ENCODE assay signal across 17 cellular contexts in genomic region chr16:74836111-74836671, GRCh38.
DNase-seq lines count a peak whose midpoint lies in the region; TF ChIP-seq lines count a peak whose summit lies in the region.
"Had no signal": no experiment of that assay in that cellular context is flagged by ENCODE, and none has a peak within 500 bp of the region (broad histone marks: within the 10 kb centered on the region; RNA-seq: fewer than 3 reads in every experiment).

No MANE protein-coding gene starts in this region.

- intact Hi-C loops in Calu3 (cut with micrococcal nuclease; ENCODE audit: unreplicated experiment) = no loop called here

- H3K27ac ChIP-seq in esophagus (ENCODE audit: low read depth in 2 of 2, low read length in 1 of 2) (peak overlapping the region; percentile 65 to 77), hepatocyte (no peak overlapping the region)

- H3K27me3 ChIP-seq in esophagus (ENCODE audit: control insufficient read depth in 1 of 2, insufficient read depth in 2 of 2, low read length in 2 of 2) (no peaks in the 10 kb centered on the region), hepatocyte (no peaks in the 10 kb centered on the region)

- no peaks in the 10 kb centered on the region for H3K79me2 ChIP-seq in hepatocyte

- WGBS in esophagus, 2 donors = 73 to 75% methylated on average over 8 of the region's 8 CpGs
- 88% methylated on average over 8 of the region's 8 CpGs for WGBS in hepatocyte (ENCODE audit: low lambda C conversion rate, missing lambda C conversion rate)

- no TSS peak for BruUV-seq in Calu3 (replicated peaks; lab: Mats Ljungman, UMichigan)

- H3K36me3 Mint-ChIP-seq in Calu3 (ENCODE audit: insufficient read depth, unreplicated experiment) = no peaks in the 10 kb centered on the region
- H3K36me3 Mint-ChIP-seq: IgD-negative memory B cell had no signal

- CTCF ChIA-PET in Calu3 (lab: Charles Lee) = no interaction called here

- H3K36me3 ChIP-seq in esophagus (ENCODE audit: control insufficient read depth in 2 of 2, insufficient read depth in 2 of 2, low read length in 1 of 2) (no peaks in the 10 kb centered on the region), hepatocyte (replicated peaks; ENCODE audit: insufficient read depth, low read depth) (no peaks in the 10 kb centered on the region)
- H3K36me3 ChIP-seq: HAP-1 had no signal

- no peak overlapping the region for H3K4me2 ChIP-seq in hepatocyte

- peaks cover 17% of the 10 kb centered on the region for H3K27me3 Mint-ChIP-seq in Calu3 (ENCODE audit: unreplicated experiment)
- H3K27me3 Mint-ChIP-seq: CD4-positive, alpha-beta T cell had no signal

- no peaks in the 10 kb centered on the region for H3K4me1 Mint-ChIP-seq in Calu3 (ENCODE audit: low read depth, unreplicated experiment)
- H3K4me1 Mint-ChIP-seq: B cell had no signal

- H4K20me1 ChIP-seq in hepatocyte (ENCODE audit: insufficient read depth, poor library complexity, severe bottlenecking) = no peaks in the 10 kb centered on the region

- no peak overlapping the region for H3K27ac Mint-ChIP-seq in Calu3 (ENCODE audit: unreplicated experiment)
- H3K27ac Mint-ChIP-seq: B cell; CD4-positive, alpha-beta T cell; IgD-negative memory B cell had no signal

- DNase-seq in NCI-H82 (lab: John Stamatoyannopoulos, UW) (peak; percentile 33), NCI-H82 treated with DMSO at 0.1 percent for 48 hours (lab: John Stamatoyannopoulos, UW; ENCODE audit: unreplicated experiment) (no peak), RPMI8226 (peak; percentile 69), Calu3 (no peak), hepatocyte (ENCODE audit: low spot score) (no peak)
- DNase-seq in stimulated activated CD4-positive, alpha-beta T cell treated with anti-CD3 and anti-CD28 coated beads, Interleukin-4, amount 100 ng/mL, for 24 hours = no peak
- DNase-seq: 8988T; ACHN; C1 segment of cervical spinal cord; CD4-positive, alpha-beta T cell; DMS153; EL; GOT3 had no signal

- H3K9me3 Mint-ChIP-seq in Calu3 (ENCODE audit: low read depth, unreplicated experiment) = no peaks in the 10 kb centered on the region
- H3K9me3 Mint-ChIP-seq: CD4-positive, alpha-beta T cell; IgD-negative memory B cell had no signal

- H3K4me3 Mint-ChIP-seq in Calu3 (ENCODE audit: low read depth, unreplicated experiment) = no peak overlapping the region
- H3K4me3 Mint-ChIP-seq: B cell; CD4-positive, alpha-beta T cell; IgD-negative memory B cell had no signal

- no peaks in the 10 kb centered on the region for H3K9me2 ChIP-seq in hepatocyte (replicated peaks; ENCODE audit: insufficient read depth)

- no peaks in the 10 kb centered on the region for H3K9me3 ChIP-seq in esophagus (ENCODE audit: control insufficient read depth in 2 of 2, insufficient read depth in 1 of 2, low read depth in 1 of 2, low read length in 1 of 2)
- H3K9me3 ChIP-seq in hepatocyte (ENCODE audit: low read depth) = no peaks in the 10 kb centered on the region
- H3K9me3 ChIP-seq: HAP-1 had no signal

- H3K4me3 ChIP-seq in esophagus (ENCODE audit: low read depth in 1 of 2, low read length in 2 of 2) (no peak overlapping the region), hepatocyte (no peak overlapping the region)
- H3K4me3 ChIP-seq: HAP-1 had no signal

- no peak overlapping the region for H2AFZ ChIP-seq in hepatocyte

- H3K4me1 ChIP-seq in esophagus (ENCODE audit: control insufficient read depth in 2 of 2, insufficient read depth in 2 of 2, low read length in 1 of 2) = peaks cover 0 to 13% of the 10 kb centered on the region in 2 donors
- no peaks in the 10 kb centered on the region for H3K4me1 ChIP-seq in hepatocyte (ENCODE audit: insufficient read depth)
- H3K4me1 ChIP-seq: HAP-1 had no signal

- TF ChIP-seq CTCF in Calu3 (IDR thresholded peaks at IDR 0.05; ENCODE audit: unreplicated experiment) = no peak
- no peak for TF ChIP-seq CTCF in hepatocyte (IDR thresholded peaks at IDR 0.05; ENCODE audit: poor library complexity)

Comparison
In these comparisons a context has a peak if more than half of its experiments do, and no peak if none do; other contexts are left out.
1. DNase-seq: peak in NCI-H82 (single experiment) and RPMI8226 (single experiment); none in NCI-H82 treated with DMSO at 0.1 percent for 48 hours (single experiment), stimulated activated CD4-positive, alpha-beta T cell treated with anti-CD3 and anti-CD28 coated beads, Interleukin-4, amount 100 ng/mL, for 24 hours (single experiment), Calu3 (single experiment) and hepatocyte (single experiment).